8 cellular contexts compared by ENCODE assay signal in the genomic region with DNA sequence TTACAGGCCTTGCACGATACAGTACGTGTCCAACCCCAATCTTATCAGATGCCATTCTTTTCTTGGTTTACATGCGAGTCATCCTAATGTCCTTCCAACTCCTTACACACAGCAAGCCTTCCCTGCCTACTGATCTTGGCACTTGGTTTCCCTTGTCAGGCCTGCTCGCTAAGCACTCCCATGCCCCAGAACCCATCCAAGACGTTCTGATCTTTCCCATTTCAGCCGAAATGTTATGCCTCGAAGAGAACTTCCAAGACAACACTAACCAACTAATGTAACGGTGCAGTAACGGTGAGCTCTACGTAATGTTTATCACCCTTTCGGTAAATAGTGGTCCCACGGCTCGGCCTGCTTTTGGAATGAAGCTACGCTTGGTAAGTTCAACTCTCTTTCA. TPM values are rescaled to one million over a fixed set of nuclear protein-coding genes. Genes with fewer than 3 reads are reported as not detected.
DNase-seq lines count a peak whose midpoint lies in the region; ATAC-seq lines count a peak whose summit lies in the region.

No MANE protein-coding gene starts in this region.

- no peak overlapping the region for H2BK15ac ChIP-seq in neuronal stem cell (ENCODE audit: low read length)

- WGBS in neuronal stem cell (ENCODE audit: extremely low coverage in 2 of 2, insufficient read length in 2 of 2, insufficient replicate concordance in 1 of 2), 2 donors, result no CpG with 5 or more reads among the region's 14 CpGs

- ATAC-seq in HG03108 (IDR thresholded peaks at IDR 0.05; ENCODE audit: unreplicated experiment), result no peak

- H2AK5ac ChIP-seq in neuronal stem cell (ENCODE audit: low read depth, low read length), result no peak overlapping the region

- no peaks in the 10 kb centered on the region for H3K9me3 ChIP-seq in CD4-positive, alpha-beta memory T cell (ENCODE audit: control insufficient read depth in 1 of 2, low read length in 2 of 2)
- H3K9me3 ChIP-seq in MG63, result no peaks in the 10 kb centered on the region
- H3K9me3 ChIP-seq in effector memory CD4-positive, alpha-beta T cell (ENCODE audit: control insufficient read depth, low read length), result no peaks in the 10 kb centered on the region
- no peaks in the 10 kb centered on the region for H3K9me3 ChIP-seq in neuronal stem cell (replicated peaks in 1 of 2; ENCODE audit: control insufficient read depth in 2 of 2, insufficient read depth in 1 of 2, low read depth in 1 of 2, low read length in 2 of 2)

- peaks cover 0 to 10% (median 4%) of the 10 kb centered on the region in 4 donors for H3K4me1 Mint-ChIP-seq in CD4-positive, alpha-beta memory T cell

- H3K9ac ChIP-seq in neuronal stem cell (ENCODE audit: low read depth, low read length, poor library complexity), result peak overlapping the region; percentile 63

- no peak overlapping the region for H4K8ac ChIP-seq in neuronal stem cell (ENCODE audit: low read depth, low read length)

- H3K27me3 Mint-ChIP-seq in CD4-positive, alpha-beta memory T cell, result peaks cover 3 to 7% of the 10 kb centered on the region in 2 donors

- H3K18ac ChIP-seq in neuronal stem cell (ENCODE audit: low read length), result no peak overlapping the region

- H3K4ac ChIP-seq in neuronal stem cell (ENCODE audit: low read length), result no peak overlapping the region

- no peak overlapping the region for H3K27ac Mint-ChIP-seq in CD4-positive, alpha-beta memory T cell

- H3K9me3 Mint-ChIP-seq in CD4-positive, alpha-beta memory T cell, result no peaks in the 10 kb centered on the region

- H2BK120ac ChIP-seq in neuronal stem cell (ENCODE audit: low read depth, low read length), result no peak overlapping the region

- H3K36me3 Mint-ChIP-seq in CD4-positive, alpha-beta memory T cell, result peaks cover 29 to 35% of the 10 kb centered on the region in 2 donors

- H3K4me1 ChIP-seq in CD4-positive, alpha-beta memory T cell (ENCODE audit: insufficient read depth, low read length), result peaks cover 22% of the 10 kb centered on the region
- H3K4me1 ChIP-seq in effector memory CD4-positive, alpha-beta T cell (ENCODE audit: control insufficient read depth, insufficient read depth, low read length, poor library complexity, severe bottlenecking), result peaks cover 10% of the 10 kb centered on the region
- H3K4me1 ChIP-seq in neuronal stem cell (ENCODE audit: control insufficient read depth in 2 of 2, insufficient read depth in 1 of 2, low read depth in 1 of 2, low read length in 2 of 2), result peaks cover 7 to 10% of the 10 kb centered on the region in 2 donors

- peak overlapping the region; percentile 50 to 99 for H3K4me3 ChIP-seq in CD4-positive, alpha-beta memory T cell (ENCODE audit: low read length in 2 of 2)
- peak overlapping the region; percentile 88 for H3K4me3 ChIP-seq in MG63
- peak overlapping the region; percentile 65 for H3K4me3 ChIP-seq in effector memory CD4-positive, alpha-beta T cell (ENCODE audit: insufficient read depth, low read depth, low read length, poor library complexity, severe bottlenecking)
- H3K4me3 ChIP-seq in neuronal stem cell (ENCODE audit: low read length in 2 of 2), result peak overlapping the region; percentile 76 to 85

- no peak overlapping the region for H3K23ac ChIP-seq in neuronal stem cell (ENCODE audit: low read depth, low read length, poor library complexity)

- no peak for DNase-seq in CD4-positive, alpha-beta memory T cell
- DNase-seq in MG63, result no peak
- no peak for DNase-seq in effector memory CD4-positive, alpha-beta T cell
- no peak for DNase-seq in neuronal stem cell (ENCODE audit: low spot score)
- no peak for DNase-seq in NCI-H510A treated with DMSO at 0.1 percent for 48 hours (lab: John Stamatoyannopoulos, UW)
- DNase-seq in DMS153 (lab: John Stamatoyannopoulos, UW), result no peak
- DNase-seq in activated T-cell treated with anti-CD3 and anti-CD28 coated beads for 4 hours, result no peak

- peak overlapping the region; percentile 78 for H3K27ac ChIP-seq in CD4-positive, alpha-beta memory T cell (ENCODE audit: low read depth, low read length)
- peak overlapping the region; percentile 94 for H3K27ac ChIP-seq in effector memory CD4-positive, alpha-beta T cell (ENCODE audit: insufficient read depth, low read length, poor library complexity, severe bottlenecking)
- no peak overlapping the region for H3K27ac ChIP-seq in neuronal stem cell (replicated peaks; ENCODE audit: low read length)

- peaks cover 5% of the 10 kb centered on the region for H3K79me1 ChIP-seq in neuronal stem cell (ENCODE audit: low read depth, low read length)

- H2AFZ ChIP-seq in neuronal stem cell (ENCODE audit: low read length), result peak overlapping the region; percentile 66

- POLR2A ChIA-PET in CD4-positive, alpha-beta memory T cell (lab: Charles Lee; ENCODE audit: partially characterized antibody), result interaction anchor here (0.6 to 2.4 kb wide), 10 partner anchors 10 to 1039 kb away, joined by 3 to 19 read pairs (median 4); a partner anchor contains a TSS

- intact Hi-C loops in CD4-positive, alpha-beta memory T cell (cut with micrococcal nuclease), result loop anchor here (1.0 to 5.0 kb wide), 4 partner anchors 76 to 1886 kb away; a partner anchor contains a TSS

- H3K36me3 ChIP-seq in CD4-positive, alpha-beta memory T cell (ENCODE audit: insufficient read depth, low read length), result peaks cover 22% of the 10 kb centered on the region
- H3K36me3 ChIP-seq in MG63 (peaks cover 48% of the 10 kb centered on the region), neuronal stem cell (replicated peaks in 1 of 2; ENCODE audit: control insufficient read depth in 2 of 2, insufficient read depth in 2 of 2, low read length in 2 of 2) (peaks cover 23 to 34% of the 10 kb centered on the region in 2 donors)
- H3K36me3 ChIP-seq in effector memory CD4-positive, alpha-beta T cell (ENCODE audit: control insufficient read depth, insufficient read depth, low read length), result peaks cover 31% of the 10 kb centered on the region

- no peak overlapping the region for H3K4me3 Mint-ChIP-seq in CD4-positive, alpha-beta memory T cell

- H3K4me2 ChIP-seq in neuronal stem cell (ENCODE audit: insufficient read depth, low read length, poor library complexity, severe bottlenecking), result peak overlapping the region; percentile 72

- H3K27me3 ChIP-seq in CD4-positive, alpha-beta memory T cell (ENCODE audit: insufficient read depth, low read length), result no peaks in the 10 kb centered on the region
- H3K27me3 ChIP-seq in MG63 (peaks cover 2% of the 10 kb centered on the region; the same call in 1 of the 2 replicates), neuronal stem cell (ENCODE audit: control insufficient read depth in 3 of 3, insufficient read depth in 3 of 3, low read depth in 1 of 3, low read length in 3 of 3) (no peaks in the 10 kb centered on the region)
- H3K27me3 ChIP-seq in effector memory CD4-positive, alpha-beta T cell (replicated peaks; ENCODE audit: control insufficient read depth, insufficient read depth, low read length, poor library complexity, severe bottlenecking), result peaks cover 6% of the 10 kb centered on the region

- H3K14ac ChIP-seq in neuronal stem cell (ENCODE audit: low read length), result no peak overlapping the region

- CTCF ChIA-PET in CD4-positive, alpha-beta memory T cell (lab: Charles Lee; ENCODE audit: partially characterized antibody), result interaction anchor here (0.8 to 1.9 kb wide), 5 partner anchors 11 to 329 kb away, joined by 3 to 7 read pairs (median 3); no protein-coding TSS in a partner anchor

- no peak overlapping the region for H2BK12ac ChIP-seq in neuronal stem cell (ENCODE audit: low read length)

- H2BK5ac ChIP-seq in neuronal stem cell (ENCODE audit: low read length), result no peak overlapping the region

- no peak overlapping the region for H4K91ac ChIP-seq in neuronal stem cell (ENCODE audit: low read depth, low read length, poor library complexity)

RNA-seq across cellular contexts. Expression of a gene that starts 0.5 kb away (rescaled TPM):
- 10 to 100 TPM; 50.1 to 51.6 TPM for total RNA-seq in CD4-positive, alpha-beta memory T cell
- 10 to 100 TPM; 41.3 to 48.7 TPM for polyA plus RNA-seq in CD4-positive, alpha-beta memory T cell
- 150 and 165 TPM in 2 replicates for total RNA-seq in MG63 (2014; rRNA removed; shearing (Covaris generic); ENCODE audit: low replicate concordance)
- polyA plus RNA-seq in neuronal stem cell (2013, experiment 1 of 2), result 42.0 TPM
- polyA plus RNA-seq in neuronal stem cell (2013, experiment 2 of 2), result 42.4 TPM

RNA-seq across cellular contexts. Expression of a gene that starts 15.8 kb away (rescaled TPM):
- total RNA-seq in CD4-positive, alpha-beta memory T cell, result 1 to 10 TPM in 1 of 2 experiments, under 1 TPM in 1; 0.93 to 1.2 TPM
- 1 to 10 TPM; 1.1 to 2.3 TPM for polyA plus RNA-seq in CD4-positive, alpha-beta memory T cell
- total RNA-seq in MG63 (2014; rRNA removed; shearing (Covaris generic); ENCODE audit: low replicate concordance), result 1.2 TPM in 1 of 2 replicates, not detected in the other
- 22.2 TPM for polyA plus RNA-seq in neuronal stem cell (2013, experiment 1 of 2)
- 21.8 TPM for polyA plus RNA-seq in neuronal stem cell (2013, experiment 2 of 2)

RNA-seq across cellular contexts. Expression of a gene that starts 16.7 kb away (rescaled TPM):
- total RNA-seq in CD4-positive, alpha-beta memory T cell, result 1 to 10 TPM; 1.4 to 2.8 TPM
- polyA plus RNA-seq in CD4-positive, alpha-beta memory T cell, result under 1 TPM in 1 of 2 donors, not detected in 1; 0.48 TPM
- not detected in 2 replicates for total RNA-seq in MG63 (2014; rRNA removed; shearing (Covaris generic); ENCODE audit: low replicate concordance)
- 13.1 TPM for polyA plus RNA-seq in neuronal stem cell (2013, experiment 1 of 2)
- 11.8 TPM for polyA plus RNA-seq in neuronal stem cell (2013, experiment 2 of 2)

RNA-seq across cellular contexts. Expression of a gene that starts 44.4 kb away (rescaled TPM):
- 1 to 10 TPM; 2.9 to 3.0 TPM for total RNA-seq in CD4-positive, alpha-beta memory T cell
- under 1 TPM; 0.61 to 1.00 TPM for polyA plus RNA-seq in CD4-positive, alpha-beta memory T cell
- 11.3 and 12.5 TPM in 2 replicates for total RNA-seq in MG63 (2014; rRNA removed; shearing (Covaris generic); ENCODE audit: low replicate concordance)
- 4.1 TPM for polyA plus RNA-seq in neuronal stem cell (2013, experiment 1 of 2)
- 4.0 TPM for polyA plus RNA-seq in neuronal stem cell (2013, experiment 2 of 2)

RNA-seq across cellular contexts. Expression of a gene that starts 44.6 kb away (rescaled TPM):
- total RNA-seq in CD4-positive, alpha-beta memory T cell, result not detected
- not detected for polyA plus RNA-seq in CD4-positive, alpha-beta memory T cell
- total RNA-seq in MG63 (2014; rRNA removed; shearing (Covaris generic); ENCODE audit: low replicate concordance), result not detected in 2 replicates
- 1.6 TPM for polyA plus RNA-seq in neuronal stem cell (2013, experiment 1 of 2)
- 1.8 TPM for polyA plus RNA-seq in neuronal stem cell (2013, experiment 2 of 2)
